Comparison of ENCODE assay signal across 10 cellular contexts in the genomic region with DNA sequence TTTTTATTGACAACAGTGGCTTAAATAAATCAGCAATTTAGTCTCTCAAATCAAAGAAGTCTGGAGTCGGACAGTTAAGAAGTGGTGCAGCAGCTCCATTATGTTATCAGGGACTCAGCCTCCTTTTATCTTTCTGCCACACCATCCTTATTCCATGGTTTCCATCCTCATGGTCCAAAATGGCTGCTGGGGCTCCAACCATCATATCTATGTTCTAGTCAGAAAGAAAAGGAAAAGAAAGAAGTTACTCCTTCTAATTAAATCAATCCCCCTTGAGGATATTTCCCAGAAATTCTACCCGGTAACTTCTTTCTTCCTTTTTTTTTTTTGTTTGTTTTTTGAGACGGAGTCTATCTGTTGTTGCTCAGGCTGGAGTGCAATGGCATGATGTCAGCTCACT.
"Had no signal": no experiment of that assay in that cellular context is flagged by ENCODE, and none has a peak within 500 bp of the region (broad histone marks: within the 10 kb centered on the region; RNA-seq: fewer than 3 reads in every experiment).

No MANE protein-coding gene starts in this region.

- DNase-seq: GM23248, GOT3, H7, H9, HCEC 1CT, HFFc6 had no signal

- H3K4me3 ChIP-seq: GM23248, GM23338, HAP-1 had no signal

- H3K4me2 ChIP-seq: GM23338 had no signal

- FAIRE-seq: H54 had no signal

- H3K27ac ChIP-seq: GM23248 had no signal

- H3K9ac ChIP-seq: GM23248 had no signal

- H3K4me1 ChIP-seq: HAP-1 had no signal

- ATAC-seq: GM23338, HCT116 had no signal

- H3K9me3 ChIP-seq: HAP-1 had no signal

- H3K36me3 ChIP-seq: HAP-1 had no signal

- H2AFZ ChIP-seq: GM23248 had no signal
